In the genomic region with DNA sequence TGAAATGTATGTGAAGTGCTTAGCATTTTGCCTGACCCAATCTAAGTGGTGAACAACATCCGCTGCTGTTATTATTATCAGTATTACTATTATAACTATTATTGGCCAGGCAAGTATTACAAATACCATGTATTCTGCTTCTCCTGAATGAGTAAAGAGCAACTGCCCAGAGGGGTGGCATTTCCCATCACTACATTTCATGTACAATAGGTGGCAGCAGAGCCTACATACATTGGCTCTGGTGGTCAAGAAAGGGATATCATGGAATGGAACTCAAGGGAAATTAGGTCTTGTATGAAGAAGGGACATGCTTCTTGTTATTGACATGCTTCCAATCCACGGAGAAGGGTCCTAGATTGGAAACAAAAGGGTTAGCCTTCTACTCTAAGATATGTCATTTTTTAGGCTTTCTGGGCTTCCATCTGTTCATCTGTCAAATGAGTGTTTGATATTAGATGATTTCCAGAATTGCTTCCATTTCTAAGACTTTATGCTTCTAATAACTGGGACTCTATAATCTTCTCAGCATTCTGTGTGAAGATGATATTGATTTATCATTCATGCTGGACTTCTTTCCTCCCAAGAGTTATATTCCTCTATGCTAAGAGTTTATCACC, we compare ENCODE assay signal across 10 cellular contexts.
DNase-seq lines count a peak whose midpoint lies in the region; ATAC-seq and TF ChIP-seq lines count a peak whose summit lies in the region.
"Had no signal": no experiment of that assay in that cellular context is flagged by ENCODE, and none has a peak within 500 bp of the region (broad histone marks: within the 10 kb centered on the region; RNA-seq: fewer than 3 reads in every experiment).

No MANE protein-coding gene starts in this region.

- no peak overlapping the region for H3K27ac ChIP-seq in SJCRH30
- no peak overlapping the region for H3K27ac ChIP-seq in fibroblast of lung (ENCODE audit: insufficient read depth, low read length)
- H3K27ac ChIP-seq: neutrophil, SK-N-MC had no signal

- H2AFZ ChIP-seq in fibroblast of lung (ENCODE audit: low read length): no peak overlapping the region

- H3K9me3 ChIP-seq in MG63 (no peaks in the 10 kb centered on the region), SJCRH30 (replicated peaks) (no peaks in the 10 kb centered on the region), fibroblast of lung (ENCODE audit: control insufficient read depth, insufficient read depth, low read depth, low read length) (no peaks in the 10 kb centered on the region)
- H3K9me3 ChIP-seq: neutrophil had no signal

- no peaks in the 10 kb centered on the region for H3K27me3 ChIP-seq in MG63
- H3K27me3 ChIP-seq in SJCRH30: no peaks in the 10 kb centered on the region
- no peaks in the 10 kb centered on the region for H3K27me3 ChIP-seq in fibroblast of lung (ENCODE audit: control insufficient read depth, insufficient read depth, low read length)
- H3K27me3 ChIP-seq: neutrophil had no signal

- no peaks in the 10 kb centered on the region for H3K79me2 ChIP-seq in fibroblast of lung (ENCODE audit: control insufficient read depth, insufficient read depth, low read length)

- H3K4me1 ChIP-seq in SJCRH30 (peaks cover 10% of the 10 kb centered on the region), fibroblast of lung (ENCODE audit: control insufficient read depth, extremely low read depth, insufficient read depth, low read length) (no peaks in the 10 kb centered on the region)

- no peak overlapping the region for H3K4me3 ChIP-seq in MG63
- H3K4me3 ChIP-seq in SJCRH30: no peak overlapping the region
- H3K4me3 ChIP-seq in fibroblast of lung (replicated peaks in 1 of 4; ENCODE audit: control extremely low read depth in 1 of 4, insufficient read depth in 1 of 4, low read depth in 3 of 4, low read length in 4 of 4): no peak overlapping the region
- H3K4me3 ChIP-seq: SK-N-MC had no signal

- no peak overlapping the region for H3K4me2 ChIP-seq in fibroblast of lung (ENCODE audit: extremely low read depth, insufficient read depth, low read length)

- ATAC-seq in GM19043 (IDR thresholded peaks at IDR 0.05; ENCODE audit: low read depth, unreplicated experiment) (peak; percentile 59), HG02763 (IDR thresholded peaks at IDR 0.05; ENCODE audit: unreplicated experiment) (no peak)

- H3K9ac ChIP-seq in fibroblast of lung (ENCODE audit: insufficient read depth, low read length): no peak overlapping the region

- DNase-seq in COLO668 (lab: John Stamatoyannopoulos, UW; ENCODE audit: unreplicated experiment): peak; percentile 1
- peak; percentile 17 for DNase-seq in MG63
- peak; percentile 48 to 72 for DNase-seq in SJCRH30
- DNase-seq in fibroblast of lung (ENCODE audit: low read depth in 2 of 2): peak; percentile 46 to 77
- DNase-seq in non-pigmented ciliary epithelial cell (ENCODE audit: low read depth): peak; percentile 22
- DNase-seq in T-helper 2 cell: no peak

- peak; percentile 75 to 85 for TF ChIP-seq CTCF in fibroblast of lung (conservative IDR thresholded peaks at IDR 0.05 in 1 of 2, IDR thresholded peaks at IDR 0.05 in 1 of 2; ENCODE audit: low read depth in 1 of 2, low read length in 2 of 2)

- H3K36me3 ChIP-seq in MG63 (no peaks in the 10 kb centered on the region), SJCRH30 (no peaks in the 10 kb centered on the region), fibroblast of lung (ENCODE audit: control insufficient read depth, insufficient read depth, low read length) (no peaks in the 10 kb centered on the region)

- no peaks in the 10 kb centered on the region for H4K20me1 ChIP-seq in fibroblast of lung (ENCODE audit: control insufficient read depth, extremely low read depth, insufficient read depth, low read length)

Comparison
In these comparisons a context has a peak if more than half of its experiments do, and no peak if none do; other contexts are left out.
1. DNase-seq: peak in COLO668 (single experiment), MG63 (single experiment), SJCRH30 (2 of 2), fibroblast of lung (2 of 2) and non-pigmented ciliary epithelial cell (single experiment); none in T-helper 2 cell (0 of 5).